Comparison of ENCODE assay signal across 8 cellular contexts in genomic region chr15:67863442-67863987, GRCh38. TPM values are rescaled to one million over a fixed set of nuclear protein-coding genes. Genes with fewer than 3 reads are reported as not detected.
DNase-seq lines count a peak whose midpoint lies in the region; ATAC-seq, FAIRE-seq and TF ChIP-seq lines count a peak whose summit lies in the region.

No MANE protein-coding gene starts in this region.

- H3K79me2 ChIP-seq in astrocyte (ENCODE audit: insufficient read depth, low read length) = no peaks in the 10 kb centered on the region

- H3K4me3 ChIP-seq in GM12864 (ENCODE audit: low read depth, low read length) (peak overlapping the region; percentile 59), astrocyte (ENCODE audit: insufficient read depth, low read depth, low read length) (peak overlapping the region; percentile 55)

- H3K27me3 Mint-ChIP-seq in T-helper 2 cell treated with Interferon-gamma antibody and Interleukin-4, amounts not matched to agents 5 μg/mL and 100 μg/mL, for 36 hours (ENCODE audit: low read depth) = peaks cover 19% of the 10 kb centered on the region
- H3K27me3 Mint-ChIP-seq in astrocyte (ENCODE audit: low read depth, unreplicated experiment) = peaks cover 11% of the 10 kb centered on the region

- peak overlapping the region; percentile 90 for H3K4me2 ChIP-seq in astrocyte (ENCODE audit: low read length)

- H3K27ac ChIP-seq in astrocyte (ENCODE audit: low read depth, low read length) = no peak overlapping the region

- H3K9ac ChIP-seq in astrocyte (ENCODE audit: low read length) = peak overlapping the region; percentile 73

- no peaks in the 10 kb centered on the region for H3K36me3 Mint-ChIP-seq in T-helper 2 cell treated with Interferon-gamma antibody and Interleukin-4, amounts not matched to agents 5 μg/mL and 100 μg/mL, for 36 hours (ENCODE audit: low read depth)
- H3K36me3 Mint-ChIP-seq in astrocyte (ENCODE audit: low read depth, unreplicated experiment) = no peaks in the 10 kb centered on the region

- FAIRE-seq in astrocyte (lab: Jason Lieb, UNC) = no peak

- no peaks in the 10 kb centered on the region for H3K36me3 ChIP-seq in astrocyte (ENCODE audit: insufficient read depth, low read length)

- DNase-seq in GM12864 (ENCODE audit: low read depth) = no peak
- peak; percentile 79 to 92 (median 86) for DNase-seq in NCI-H1417 (lab: John Stamatoyannopoulos, UW)
- peak; percentile 62 for DNase-seq in T-helper 2 cell treated with Interferon-gamma antibody and Interleukin-4, amounts not matched to agents 5 μg/mL and 100 μg/mL, for 36 hours (ENCODE audit: low spot score)
- peak; percentile 56 for DNase-seq in astrocyte (ENCODE audit: low read depth)
- peak in 47 of 51 donors; percentile 17 to 77 (median 57) for DNase-seq in hypothalamus (lab: John Stamatoyannopoulos, UW)
- DNase-seq in sciatic nerve (ENCODE audit: low spot score) = peak; percentile 87
- no peak for DNase-seq in NK-92 (lab: John Stamatoyannopoulos, UW; ENCODE audit: unreplicated experiment)

- ATAC-seq in HG02678 (IDR thresholded peaks at IDR 0.05; ENCODE audit: unreplicated experiment) (peak; percentile 80), sciatic nerve (peak; percentile 97)

- H2AFZ ChIP-seq in astrocyte (ENCODE audit: low read depth, low read length) = peak overlapping the region; percentile 91

- H3K4me1 Mint-ChIP-seq in T-helper 2 cell treated with Interferon-gamma antibody and Interleukin-4, amounts not matched to agents 5 μg/mL and 100 μg/mL, for 36 hours (ENCODE audit: low read depth) = peaks cover 4% of the 10 kb centered on the region
- H3K4me1 Mint-ChIP-seq in astrocyte (ENCODE audit: low read depth, unreplicated experiment) = peaks cover 8% of the 10 kb centered on the region

- H4K20me1 ChIP-seq in astrocyte (ENCODE audit: insufficient read depth, low read length) = no peaks in the 10 kb centered on the region

- no peaks in the 10 kb centered on the region for H3K9me3 ChIP-seq in astrocyte (ENCODE audit: insufficient read depth, low read depth, low read length)

- no peak overlapping the region for H3K27ac Mint-ChIP-seq in T-helper 2 cell treated with Interferon-gamma antibody and Interleukin-4, amounts not matched to agents 5 μg/mL and 100 μg/mL, for 36 hours
- no peak overlapping the region for H3K27ac Mint-ChIP-seq in astrocyte (ENCODE audit: unreplicated experiment)

- H3K27me3 ChIP-seq in astrocyte (ENCODE audit: insufficient read depth, low read length) = no peaks in the 10 kb centered on the region

- no peaks in the 10 kb centered on the region for H3K9me3 Mint-ChIP-seq in T-helper 2 cell treated with Interferon-gamma antibody and Interleukin-4, amounts not matched to agents 5 μg/mL and 100 μg/mL, for 36 hours
- H3K9me3 Mint-ChIP-seq in astrocyte (ENCODE audit: unreplicated experiment) = no peaks in the 10 kb centered on the region

- peak overlapping the region; percentile 61 for H3K4me3 Mint-ChIP-seq in T-helper 2 cell treated with Interferon-gamma antibody and Interleukin-4, amounts not matched to agents 5 μg/mL and 100 μg/mL, for 36 hours
- peak overlapping the region; percentile 68 for H3K4me3 Mint-ChIP-seq in astrocyte (ENCODE audit: unreplicated experiment)

- TF ChIP-seq CTCF in GM12864 (IDR thresholded peaks at IDR 0.05; ENCODE audit: low read depth, low read length, missing control alignments) = peak; percentile 95
- peak; percentile 64 for TF ChIP-seq CTCF in astrocyte (IDR thresholded peaks at IDR 0.05; ENCODE audit: insufficient read depth, low read depth, low read length)

- intact Hi-C loops in sciatic nerve (cut with DNase I) = loop anchor here (5.0 kb wide), 1 partner anchor 294 kb away; no protein-coding TSS in a partner anchor

- no peaks in the 10 kb centered on the region for H3K4me1 ChIP-seq in astrocyte (ENCODE audit: insufficient read depth, low read length)

RNA-seq across cellular contexts. Expression of gene RNU6-1, which starts 23.7 kb away (rescaled TPM):
- total RNA-seq in astrocyte (not detected in 2 replicates), sciatic nerve (not detected)

RNA-seq across cellular contexts. Expression of gene SKOR1, which starts 38.2 kb away (rescaled TPM):
- total RNA-seq in astrocyte (not detected in 2 replicates), sciatic nerve (1.3 TPM)

Comparison
In these comparisons a context has a peak if more than half of its experiments do, and no peak if none do; other contexts are left out.
1. DNase-seq: peak in NCI-H1417 (3 of 3), T-helper 2 cell treated with Interferon-gamma antibody and Interleukin-4, amounts not matched to agents 5 μg/mL and 100 μg/mL, for 36 hours (single experiment), astrocyte (single experiment), hypothalamus (47 of 51) and sciatic nerve (single experiment); none in GM12864 (single experiment) and NK-92 (single experiment).